ENCODE assay signal across 22 cellular contexts in the genomic region with DNA sequence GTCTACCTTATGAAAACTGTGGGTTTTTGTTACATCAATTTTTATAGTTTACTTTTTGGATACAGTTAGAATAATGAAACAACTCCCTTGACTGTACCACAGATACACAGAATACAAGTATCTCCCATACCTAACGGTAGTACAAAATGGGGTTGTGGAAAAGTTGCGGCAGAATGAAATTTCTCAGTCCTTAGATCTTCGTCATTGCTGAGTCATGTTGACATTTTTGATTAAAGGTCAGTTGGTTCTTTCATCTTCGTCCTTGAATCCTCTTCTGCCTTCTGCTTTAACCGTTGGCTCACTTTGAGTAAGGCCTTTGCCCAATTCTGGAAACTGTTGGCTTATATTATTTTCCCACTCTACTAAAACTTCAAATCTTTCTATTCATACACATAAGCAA.
"Had no signal": no experiment of that assay in that cellular context is flagged by ENCODE, and none has a peak within 500 bp of the region (broad histone marks: within the 10 kb centered on the region; RNA-seq: fewer than 3 reads in every experiment).

No MANE protein-coding gene starts in this region.

- H3K36me3 ChIP-seq: SJCRH30 had no signal

- H3K36me3 Mint-ChIP-seq: activated CD4-positive, alpha-beta memory T cell treated with anti-CD3 and anti-CD28 coated beads for 36 hours; activated naive CD8-positive, alpha-beta T cell had no signal

- H3K4me1 Mint-ChIP-seq: activated B cell treated with CpG ODN at 0.5 μM for 24 hours; activated CD4-positive, alpha-beta T cell treated with anti-CD3 and anti-CD28 coated beads, Interleukin-2, amount 10 ng/mL, durations not matched to agents 24 days and 14 days had no signal

- DNase-seq: activated B cell treated with CpG ODN at 0.5 μM for 24 hours; activated CD4-positive, alpha-beta memory T cell treated with anti-CD3 and anti-CD28 coated beads for 36 hours; activated CD4-positive, alpha-beta T cell treated with anti-CD3 and anti-CD28 coated beads for 1 hour; activated CD4-positive, alpha-beta T cell treated with anti-CD3 and anti-CD28 coated beads, Interleukin-2, amount 10 ng/mL, durations not matched to agents 24 days and 14 days; activated CD8-positive, alpha-beta memory T cell treated with anti-CD3 and anti-CD28 coated beads for 24 hours; activated effector memory CD4-positive, alpha-beta T cell treated with anti-CD3 and anti-CD28 coated beads, Interleukin-2, amount 50 U/mL, for 16 hours; activated naive CD4-positive, alpha-beta T cell treated with Interleukin-2 at 50 U/mL for 16 hours; activated T-cell treated with anti-CD3 and anti-CD28 coated beads, Interleukin-2, amount 50 U/mL, for 4 hours; anterior cingulate cortex; cerebellar nuclear complex; NCI-H1048; NCI-H146; NCI-H1930; NCI-H2171; NCI-H345; NCI-H510A treated with DMSO at 0.1 percent for 48 hours; NCI-H69; SJCRH30; SW 1271 had no signal

- H3K4me3 Mint-ChIP-seq: activated B cell treated with CpG ODN at 0.5 μM for 24 hours; activated CD4-positive, alpha-beta memory T cell treated with anti-CD3 and anti-CD28 coated beads for 36 hours; activated CD4-positive, alpha-beta T cell treated with anti-CD3 and anti-CD28 coated beads, Interleukin-2, amount 10 ng/mL, durations not matched to agents 24 days and 14 days; activated naive CD8-positive, alpha-beta T cell; activated T-cell treated with anti-CD3 and anti-CD28 coated beads, Interleukin-2, amount 50 U/mL, for 4 hours; T-helper 1 cell treated with Interleukin-12 subunit alpha and Interleukin-12 subunit beta and Interleukin-4 antibody, amounts not matched to agents 30 μg/mL and 1 μg/mL, for 36 hours had no signal

- H3K4me1 ChIP-seq: SJCRH30 had no signal

- H3K27me3 ChIP-seq: SJCRH30 had no signal

- ATAC-seq: activated T-cell treated with anti-CD3 and anti-CD28 coated beads, Interleukin-2, amount 50 U/mL, for 4 hours; SK-N-SH treated with all-trans-retinoic acid at 6 μM for 48 hours had no signal

- H3K27ac Mint-ChIP-seq: activated B cell treated with CpG ODN at 0.5 μM for 24 hours; activated CD4-positive, alpha-beta memory T cell treated with anti-CD3 and anti-CD28 coated beads for 36 hours; activated CD4-positive, alpha-beta T cell treated with anti-CD3 and anti-CD28 coated beads, Interleukin-2, amount 10 ng/mL, durations not matched to agents 24 days and 14 days; activated naive CD8-positive, alpha-beta T cell; T-helper 1 cell treated with Interleukin-12 subunit alpha and Interleukin-12 subunit beta and Interleukin-4 antibody, amounts not matched to agents 30 μg/mL and 1 μg/mL, for 36 hours had no signal

- H3K27ac ChIP-seq: SJCRH30 had no signal

- H3K27me3 Mint-ChIP-seq: activated B cell treated with CpG ODN at 0.5 μM for 24 hours; activated CD4-positive, alpha-beta memory T cell treated with anti-CD3 and anti-CD28 coated beads for 36 hours; activated CD4-positive, alpha-beta T cell treated with anti-CD3 and anti-CD28 coated beads, Interleukin-2, amount 10 ng/mL, durations not matched to agents 24 days and 14 days; activated naive CD8-positive, alpha-beta T cell had no signal

- H3K4me3 ChIP-seq: SJCRH30 had no signal
